8 cellular contexts compared by ENCODE assay signal in genomic region chr16:18789515-18789849, GRCh38. TPM values are rescaled to one million over a fixed set of nuclear protein-coding genes. Genes with fewer than 3 reads are reported as not detected.
DNase-seq lines count a peak whose midpoint lies in the region; ATAC-seq, FAIRE-seq and TF ChIP-seq lines count a peak whose summit lies in the region.

No MANE protein-coding gene starts in this region.

- H3K27ac ChIP-seq in heart right ventricle (peak overlapping the region in 9 of 10 donors; percentile 73 to 91 (median 84)), mucosa of rectum (ENCODE audit: low read depth in 2 of 2, low read length in 2 of 2) (peak overlapping the region; percentile 81 to 84)

- H3K9me3 ChIP-seq in heart right ventricle (no peaks in the 10 kb centered on the region), mucosa of rectum (ENCODE audit: control insufficient read depth in 2 of 2, low read length in 2 of 2) (no peaks in the 10 kb centered on the region)

- peak overlapping the region; percentile 97 for H3K4me3 Mint-ChIP-seq in central memory CD8-positive, alpha-beta T cell

- peak overlapping the region; percentile 85 to 94 for H3K9ac ChIP-seq in mucosa of rectum (ENCODE audit: low read depth in 1 of 2, low read length in 2 of 2)

- no peak for FAIRE-seq in GM19239 (lab: Jason Lieb, UNC)

- ATAC-seq in heart right ventricle (peak in 1 of 8 donors; percentile 1), Right ventricle myocardium inferior (no peak), sciatic nerve (no peak)
- ATAC-seq in central memory CD8-positive, alpha-beta T cell (replicated peaks; ENCODE audit: extremely low read depth, poor library complexity, severe bottlenecking), result no peak

- no peaks in the 10 kb centered on the region for H3K27me3 Mint-ChIP-seq in central memory CD8-positive, alpha-beta T cell

- H3K4me3 ChIP-seq in heart right ventricle, result peak overlapping the region; percentile 73 to 97 (median 88)
- peak overlapping the region; percentile 98 to 99 for H3K4me3 ChIP-seq in mucosa of rectum (ENCODE audit: low read length in 2 of 2)

- DNase-seq in heart right ventricle, result no peak
- no peak for DNase-seq in Right ventricle myocardium inferior (ENCODE audit: missing footprints)
- no peak for DNase-seq in central memory CD8-positive, alpha-beta T cell (ENCODE audit: low spot score in 2 of 2)
- DNase-seq in T-helper 9 cell, result no peak
- no peak for DNase-seq in HT-29 (ENCODE audit: low spot score)
- no peak for DNase-seq in sciatic nerve (ENCODE audit: low spot score)
- no peak for DNase-seq in GM19239 (ENCODE audit: insufficient read length, low spot score)

- H3K4me1 Mint-ChIP-seq in central memory CD8-positive, alpha-beta T cell, result peaks cover 60% of the 10 kb centered on the region

- TF ChIP-seq CTCF in heart right ventricle (IDR thresholded peaks at IDR 0.05), result no peak

- intact Hi-C loops in heart right ventricle (cut with DNase I) (no loop called here), Right ventricle myocardium inferior (cut with DNase I) (no loop called here), sciatic nerve (cut with DNase I) (no loop called here)

- no peaks in the 10 kb centered on the region for H3K27me3 ChIP-seq in heart right ventricle
- H3K27me3 ChIP-seq in mucosa of rectum (ENCODE audit: control insufficient read depth in 2 of 2, insufficient read depth in 2 of 2, low read length in 2 of 2), result no peaks in the 10 kb centered on the region

- H3K36me3 ChIP-seq in heart right ventricle (peaks cover 0 to 79% (median 60%) of the 10 kb centered on the region in 9 donors), mucosa of rectum (ENCODE audit: control insufficient read depth in 2 of 2, insufficient read depth in 2 of 2, low read length in 2 of 2) (peaks cover 44 to 54% of the 10 kb centered on the region in 2 donors)

- no peaks in the 10 kb centered on the region for H3K9me3 Mint-ChIP-seq in central memory CD8-positive, alpha-beta T cell

- 1% methylated on average over 5 of the region's 5 CpGs for WGBS in heart right ventricle, 2 donors

- peaks cover 76% of the 10 kb centered on the region for H3K36me3 Mint-ChIP-seq in central memory CD8-positive, alpha-beta T cell (ENCODE audit: insufficient read depth)

- H3K27ac Mint-ChIP-seq in central memory CD8-positive, alpha-beta T cell (ENCODE audit: low read depth), result peak overlapping the region; percentile 96

- peaks cover 0 to 52% (median 47%) of the 10 kb centered on the region in 9 donors for H3K4me1 ChIP-seq in heart right ventricle
- peaks cover 16 to 17% of the 10 kb centered on the region in 2 donors for H3K4me1 ChIP-seq in mucosa of rectum (ENCODE audit: control insufficient read depth in 2 of 2, insufficient read depth in 2 of 2, low read length in 2 of 2)

RNA-seq across cellular contexts. Expression of gene RPS15A, which starts 0.7 kb away (rescaled TPM):
- total RNA-seq in heart right ventricle, result 100 to 1,000 TPM; 613 to 968 (median 724) TPM
- 1,000 to 10,000 TPM; 1,020 to 3,398 TPM for polyA plus RNA-seq in heart right ventricle
- total RNA-seq in Right ventricle myocardium inferior, result 750 TPM
- 1,332 and 1,417 TPM in 2 replicates for total RNA-seq in HT-29 (2014; rRNA removed; shearing (Covaris generic))
- 1,000 TPM for total RNA-seq in sciatic nerve

RNA-seq across cellular contexts. Expression of gene ARL6IP1, which starts 11.9 kb away (rescaled TPM):
- total RNA-seq in heart right ventricle, result 10 to 100 TPM; 18.6 to 46.6 (median 21.1) TPM
- 10 to 100 TPM; 25.5 to 32.7 TPM for polyA plus RNA-seq in heart right ventricle
- 27.2 TPM for total RNA-seq in Right ventricle myocardium inferior
- 208 and 221 TPM in 2 replicates for total RNA-seq in HT-29 (2014; rRNA removed; shearing (Covaris generic))
- total RNA-seq in sciatic nerve, result 103 TPM
